In genomic region chr7:91343420-91343819, GRCh38 we compare ENCODE assay signal across 22 cellular contexts.
"Had no signal": no experiment of that assay in that cellular context is flagged by ENCODE, and none has a peak within 500 bp of the region (broad histone marks: within the 10 kb centered on the region; RNA-seq: fewer than 3 reads in every experiment).

No MANE protein-coding gene starts in this region.

- H3K4me1 Mint-ChIP-seq: activated naive CD8-positive, alpha-beta T cell treated with anti-CD3 and anti-CD28 coated beads for 36 hours; stimulated activated naive CD8-positive, alpha-beta T cell treated with anti-CD3 and anti-CD28 coated beads, Interleukin-15, amount 100 ng/mL, for 72 hours; T-cell had no signal

- H3K36me3 ChIP-seq: adrenal gland, left ventricle myocardium inferior, spleen, upper lobe of left lung had no signal

- H3K27me3 Mint-ChIP-seq: activated naive CD8-positive, alpha-beta T cell treated with anti-CD3 and anti-CD28 coated beads for 36 hours; natural killer cell treated with Interleukin-12 subunit alpha and Interleukin-12 subunit beta and Interleukin-15 and Interleukin-18, amount 100 ng/mL, for 72 hours; stimulated activated naive CD8-positive, alpha-beta T cell treated with anti-CD3 and anti-CD28 coated beads, Interleukin-15, amount 100 ng/mL, for 72 hours had no signal

- H3K4me1 ChIP-seq: psoas muscle had no signal

- H3K4me3 Mint-ChIP-seq: activated naive CD4-positive, alpha-beta T cell treated with anti-CD3 and anti-CD28 coated beads for 36 hours; activated naive CD8-positive, alpha-beta T cell treated with anti-CD3 and anti-CD28 coated beads for 36 hours; activated T-helper 1 cell treated with anti-CD3 and anti-CD28 coated beads, Interleukin-12 subunit alpha, Interleukin-12 subunit beta, Interleukin-2, Interleukin-4 antibody, amounts not matched to agents 30 ng/mL and 10 ng/mL and 1 ng/mL, durations not matched to agents 14 hours and 24 hours and 36 hours; natural killer cell treated with Interleukin-12 subunit alpha and Interleukin-12 subunit beta and Interleukin-15 and Interleukin-18, amount 100 ng/mL, for 72 hours; stimulated activated naive CD8-positive, alpha-beta T cell treated with anti-CD3 and anti-CD28 coated beads, Interleukin-15, amount 100 ng/mL, for 72 hours; T-cell had no signal

- H3K9me3 Mint-ChIP-seq: activated naive CD4-positive, alpha-beta T cell treated with anti-CD3 and anti-CD28 coated beads for 36 hours; activated naive CD8-positive, alpha-beta T cell treated with anti-CD3 and anti-CD28 coated beads for 36 hours; activated T-helper 1 cell treated with anti-CD3 and anti-CD28 coated beads, Interleukin-12 subunit alpha, Interleukin-12 subunit beta, Interleukin-2, Interleukin-4 antibody, amounts not matched to agents 30 ng/mL and 10 ng/mL and 1 ng/mL, durations not matched to agents 14 hours and 24 hours and 36 hours had no signal

- H3K27me3 ChIP-seq: adrenal gland, body of pancreas, spleen, upper lobe of left lung had no signal

- H3K27ac Mint-ChIP-seq: activated naive CD4-positive, alpha-beta T cell treated with anti-CD3 and anti-CD28 coated beads for 36 hours; activated naive CD8-positive, alpha-beta T cell treated with anti-CD3 and anti-CD28 coated beads for 36 hours; activated T-helper 1 cell treated with anti-CD3 and anti-CD28 coated beads, Interleukin-12 subunit alpha, Interleukin-12 subunit beta, Interleukin-2, Interleukin-4 antibody, amounts not matched to agents 30 ng/mL and 10 ng/mL and 1 ng/mL, durations not matched to agents 14 hours and 24 hours and 36 hours; natural killer cell treated with Interleukin-12 subunit alpha and Interleukin-12 subunit beta and Interleukin-15 and Interleukin-18, amount 100 ng/mL, for 72 hours; stimulated activated naive CD8-positive, alpha-beta T cell treated with anti-CD3 and anti-CD28 coated beads, Interleukin-15, amount 100 ng/mL, for 72 hours; T-cell had no signal

- H3K9me3 ChIP-seq: adrenal gland, body of pancreas, left ventricle myocardium inferior, mucosa of descending colon, psoas muscle, spleen, upper lobe of left lung had no signal

- H3K36me3 Mint-ChIP-seq: activated naive CD8-positive, alpha-beta T cell treated with anti-CD3 and anti-CD28 coated beads for 36 hours; natural killer cell treated with Interleukin-12 subunit alpha and Interleukin-12 subunit beta and Interleukin-15 and Interleukin-18, amount 100 ng/mL, for 72 hours; T-cell had no signal

- ATAC-seq: body of pancreas; mucosa of descending colon; natural killer cell treated with Interleukin-12 subunit alpha and Interleukin-12 subunit beta and Interleukin-15 and Interleukin-18, amount 100 ng/mL, for 72 hours; psoas muscle; stimulated activated naive CD8-positive, alpha-beta T cell treated with anti-CD3 and anti-CD28 coated beads, Interleukin-15, amount 100 ng/mL, for 72 hours; T-cell had no signal

- DNase-seq: activated CD4-positive, alpha-beta T cell treated with anti-CD3 and anti-CD28 coated beads for 4 hours; activated CD4-positive, alpha-beta T cell treated with anti-CD3 and anti-CD28 coated beads, Interleukin-2, amount 50 U/mL, for 4 hours; activated effector memory CD4-positive, alpha-beta T cell treated with anti-CD3 and anti-CD28 coated beads, Interleukin-2, amount 50 U/mL, for 16 hours; activated naive CD4-positive, alpha-beta T cell treated with anti-CD3 and anti-CD28 coated beads for 36 hours; activated naive CD8-positive, alpha-beta T cell treated with anti-CD3 and anti-CD28 coated beads for 36 hours; activated T-cell treated with anti-CD3 and anti-CD28 coated beads for 4 hours; adrenal gland; aorta; body of pancreas; effector CD8-positive, alpha-beta T cell; islet precursor cell; left ventricle myocardium inferior; mucosa of descending colon; psoas muscle; spleen; stimulated activated naive CD8-positive, alpha-beta T cell treated with anti-CD3 and anti-CD28 coated beads, Interleukin-15, amount 100 ng/mL, for 72 hours; substantia nigra; T-cell; upper lobe of left lung had no signal

- H3K4me3 ChIP-seq: adrenal gland, body of pancreas, left ventricle myocardium inferior, lung, mucosa of descending colon, psoas muscle, spleen, upper lobe of left lung had no signal

- H3K27ac ChIP-seq: body of pancreas, left ventricle myocardium inferior, psoas muscle, spleen, upper lobe of left lung had no signal
